Comparison of ENCODE assay signal across 29 cellular contexts in genomic region chr4:47075919-47076318, GRCh38. TPM values are rescaled to one million over a fixed set of nuclear protein-coding genes. Genes with fewer than 3 reads are reported as not detected.
DNase-seq lines count a peak whose midpoint lies in the region; ATAC-seq, FAIRE-seq and TF ChIP-seq lines count a peak whose summit lies in the region.
"Had no signal": no experiment of that assay in that cellular context is flagged by ENCODE, and none has a peak within 500 bp of the region (broad histone marks: within the 10 kb centered on the region; RNA-seq: fewer than 3 reads in every experiment).

No MANE protein-coding gene starts in this region.

- no peaks in the 10 kb centered on the region for H3K27me3 ChIP-seq in bronchial epithelial cell (ENCODE audit: control insufficient read depth, insufficient read depth, low read length)
- H3K27me3 ChIP-seq: adrenal gland, hepatocyte, right atrium auricular region, tibial artery had no signal

- POLR2A ChIA-PET in MCF 10A (lab: Yijun Ruan, JAX) = interaction anchor here (0.7 kb wide), 1 partner anchor 388 kb away, joined by 3 read pairs; the partner anchor contains the start of gene COMMD8

- peaks cover 13% of the 10 kb centered on the region for H3K4me1 Mint-ChIP-seq in MCF 10A (ENCODE audit: insufficient read depth, unreplicated experiment)
- H3K4me1 Mint-ChIP-seq: stimulated activated naive CD8-positive, alpha-beta T cell treated with anti-CD3 and anti-CD28 coated beads, Interleukin-15, amount 100 ng/mL, for 72 hours had no signal

- no peak overlapping the region for H3K4me3 Mint-ChIP-seq in MCF 10A (ENCODE audit: unreplicated experiment)
- H3K4me3 Mint-ChIP-seq: activated CD4-positive, alpha-beta memory T cell treated with anti-CD3 and anti-CD28 coated beads for 36 hours; stimulated activated naive CD8-positive, alpha-beta T cell treated with anti-CD3 and anti-CD28 coated beads, Interleukin-15, amount 100 ng/mL, for 72 hours had no signal

- no peak for FAIRE-seq in bronchial epithelial cell (lab: Jason Lieb, UNC)
- FAIRE-seq: frontal cortex had no signal

- intact Hi-C loops in left colon (cut with DNase I, micrococcal nuclease) = no loop called here
- intact Hi-C loops in sciatic nerve (cut with DNase I) = no loop called here
- intact Hi-C loops in MCF 10A (cut with micrococcal nuclease) = no loop called here

- H3K27ac Mint-ChIP-seq in MCF 10A (ENCODE audit: low read depth, unreplicated experiment) = no peak overlapping the region
- H3K27ac Mint-ChIP-seq: activated CD4-positive, alpha-beta memory T cell treated with anti-CD3 and anti-CD28 coated beads for 36 hours; stimulated activated naive CD8-positive, alpha-beta T cell treated with anti-CD3 and anti-CD28 coated beads, Interleukin-15, amount 100 ng/mL, for 72 hours had no signal

- H3K4me3 ChIP-seq in bronchial epithelial cell (ENCODE audit: low read depth, low read length) = no peak overlapping the region
- H3K4me3 ChIP-seq: adrenal gland, hepatocyte, lung, right atrium auricular region, SK-N-MC, tibial artery had no signal

- H3K9me3 Mint-ChIP-seq in MCF 10A (ENCODE audit: unreplicated experiment) = peaks cover 7% of the 10 kb centered on the region
- H3K9me3 Mint-ChIP-seq: activated CD4-positive, alpha-beta memory T cell treated with anti-CD3 and anti-CD28 coated beads for 36 hours had no signal

- H3K36me3 ChIP-seq in bronchial epithelial cell (ENCODE audit: control insufficient read depth, insufficient read depth, low read length) = no peaks in the 10 kb centered on the region
- H3K36me3 ChIP-seq: adrenal gland, right atrium auricular region, tibial artery had no signal

- no peaks in the 10 kb centered on the region for H3K36me3 Mint-ChIP-seq in MCF 10A (ENCODE audit: insufficient read depth, unreplicated experiment)
- H3K36me3 Mint-ChIP-seq: activated CD4-positive, alpha-beta memory T cell treated with anti-CD3 and anti-CD28 coated beads for 36 hours had no signal

- TF ChIP-seq CTCF in bronchial epithelial cell (IDR thresholded peaks at IDR 0.05; ENCODE audit: insufficient read depth, low read length, severe bottlenecking) (no peak), MCF 10A (IDR thresholded peaks at IDR 0.05; ENCODE audit: unreplicated experiment) (no peak)

- BruUV-seq in MCF 10A (replicated peaks; lab: Mats Ljungman, UMichigan) = no TSS peak

- CTCF ChIA-PET in MCF 10A (lab: Yijun Ruan, JAX) = interaction anchor here (0.5 to 2.0 kb wide), 2 partner anchors 10 to 14 kb away, joined by 3 to 5 read pairs; no protein-coding TSS in a partner anchor

- DNase-seq in D341Med (ENCODE audit: low spot score) = peak; percentile 37
- DNase-seq in NCI-H524 treated with DMSO at 0.1 percent for 48 hours (lab: John Stamatoyannopoulos, UW) = peak; percentile 90
- DNase-seq in bronchial epithelial cell (ENCODE audit: low read depth) = peak; percentile 15
- no peak for DNase-seq in left colon
- no peak for DNase-seq in sciatic nerve (ENCODE audit: low spot score)
- DNase-seq in H4 (ENCODE audit: low spot score) = no peak
- DNase-seq in MCF 10A (ENCODE audit: unreplicated experiment) = no peak
- no peak for DNase-seq in NCI-H128 (lab: John Stamatoyannopoulos, UW; ENCODE audit: unreplicated experiment)
- DNase-seq: activated CD4-positive, alpha-beta memory T cell treated with anti-CD3 and anti-CD28 coated beads for 36 hours; activated CD4-positive, CD25-positive, alpha-beta regulatory T cell; activated naive CD4-positive, alpha-beta T cell; adrenal gland; central memory CD4-positive, alpha-beta T cell; GF-D8; islet precursor cell; NCI-H1930; stimulated activated CD4-positive, alpha-beta T cell treated with anti-CD3 and anti-CD28 coated beads, Interleukin-12 subunit alpha, Interleukin-12 subunit beta, amount 100 ng/mL, for 4 hours; stimulated activated CD4-positive, alpha-beta T cell treated with anti-CD3 and anti-CD28 coated beads, Interleukin-4, amount 100 ng/mL, for 4 hours; stimulated activated naive CD8-positive, alpha-beta T cell treated with anti-CD3 and anti-CD28 coated beads, Interleukin-15, amount 100 ng/mL, for 72 hours; tibial artery had no signal

- H3K27me3 Mint-ChIP-seq in MCF 10A (ENCODE audit: insufficient read depth, unreplicated experiment) = no peaks in the 10 kb centered on the region
- H3K27me3 Mint-ChIP-seq: activated CD4-positive, alpha-beta memory T cell treated with anti-CD3 and anti-CD28 coated beads for 36 hours had no signal

- ATAC-seq in left colon (peak; percentile 42), sciatic nerve (no peak)
- ATAC-seq: stimulated activated naive CD8-positive, alpha-beta T cell treated with anti-CD3 and anti-CD28 coated beads, Interleukin-15, amount 100 ng/mL, for 72 hours had no signal

RNA-seq across cellular contexts. Expression of gene GABRB1, which starts 44.6 kb away (rescaled TPM):
- total RNA-seq in bronchial epithelial cell (not detected in 2 replicates), left colon (under 1 TPM; 0.36 to 0.37 TPM), sciatic nerve (not detected), MCF 10A (2022) (not detected in 2 replicates)
- 0.04 TPM in 1 of 2 replicates, not detected in the other for total RNA-seq in H4 (2014; rRNA removed; shearing (Covaris generic))
- total RNA-seq: activated CD4-positive, alpha-beta memory T cell treated with anti-CD3 and anti-CD28 coated beads for 36 hours; HT-29; NCI-H460; RPMI7951; T-helper 2 cell treated with Interferon-gamma antibody and Interleukin-4, amounts not matched to agents 100 ng/mL and 5 ng/mL, for 36 hours had no signal

Comparison
In these comparisons a context has a peak if more than half of its experiments do, and no peak if none do; other contexts are left out.
1. DNase-seq: peak in D341Med (single experiment), NCI-H524 treated with DMSO at 0.1 percent for 48 hours (single experiment) and bronchial epithelial cell (single experiment); none in left colon (0 of 2), sciatic nerve (single experiment), H4 (single experiment), MCF 10A (single experiment) and NCI-H128 (single experiment).